In the genomic region with DNA sequence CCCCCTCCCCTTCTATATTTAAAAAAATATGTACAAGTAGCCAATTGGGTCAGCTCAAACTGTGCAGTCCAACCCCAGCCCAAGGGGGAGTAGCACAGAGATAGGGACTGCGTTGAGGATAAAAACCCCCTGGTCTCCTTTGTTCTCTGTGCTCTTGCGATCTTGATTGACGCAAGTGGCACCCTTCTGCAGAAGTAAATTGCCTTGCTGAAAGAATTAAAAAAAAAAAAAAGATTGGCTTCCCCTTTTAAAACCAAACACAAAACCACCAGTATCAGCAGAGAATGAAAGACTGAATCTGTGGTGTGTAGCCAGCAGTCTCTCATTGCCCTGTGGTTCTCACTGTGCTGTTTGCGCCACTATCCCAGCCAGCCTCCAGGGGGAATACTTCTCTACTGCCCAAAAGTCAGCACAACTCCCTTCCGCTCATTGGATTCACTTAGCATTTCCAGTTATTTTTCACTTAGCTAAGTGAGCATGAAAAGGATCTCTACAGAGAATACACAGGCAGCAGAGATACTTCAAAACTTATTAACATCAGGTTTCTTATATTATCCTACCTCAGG, we compare ENCODE assay signal across 14 cellular contexts. TPM values are rescaled to one million over a fixed set of nuclear protein-coding genes. Genes with fewer than 3 reads are reported as not detected.
A peak's percentile ranks its signal among the peaks of the same experiment; 100 is the strongest.
DNase-seq lines count a peak whose midpoint lies in the region; ATAC-seq and TF ChIP-seq lines count a peak whose summit lies in the region.
"Had no signal": no experiment of that assay in that cellular context is flagged by ENCODE, and none has a peak within 500 bp of the region (broad histone marks: within the 10 kb centered on the region; RNA-seq: fewer than 3 reads in every experiment).

No MANE protein-coding gene starts in this region.

- H3K4me3 ChIP-seq in AG04450 (ENCODE audit: low read depth, low read length), result no peak overlapping the region
- no peak overlapping the region for H3K4me3 ChIP-seq in HCT116 (replicated peaks in 1 of 2; ENCODE audit: low read depth in 1 of 2, low read length in 2 of 2)
- H3K4me3 ChIP-seq in WERI-Rb-1 (ENCODE audit: low read depth, low read length), result no peak overlapping the region
- H3K4me3 ChIP-seq: ascending aorta had no signal

- POLR2A ChIA-PET in AG04450 (lab: Yijun Ruan, JAX), result no interaction called here
- POLR2A ChIA-PET in HCT116 (lab: Charles Lee), result no interaction called here
- POLR2A ChIA-PET in GM10248 (lab: Yijun Ruan, JAX), result no interaction called here

- H3K27ac ChIP-seq in AG04450 (ENCODE audit: low read depth, low read length) (no peak overlapping the region), HCT116 (ENCODE audit: low read depth, low read length) (no peak overlapping the region), WERI-Rb-1 (no peak overlapping the region)
- H3K27ac ChIP-seq: ascending aorta had no signal

- H3K4me1 ChIP-seq in HCT116 (ENCODE audit: control insufficient read depth in 1 of 2, insufficient read depth in 2 of 2, low read length in 2 of 2), result no peaks in the 10 kb centered on the region
- H3K4me1 ChIP-seq: ascending aorta had no signal

- CTCF ChIA-PET in AG04450 (lab: Charles Lee), result interaction anchor here (1.0 kb wide), 1 partner anchor 360 kb away, joined by 3 read pairs; no protein-coding TSS in a partner anchor
- CTCF ChIA-PET in HCT116 (lab: Charles Lee), result interaction anchor here (1.1 to 1.8 kb wide), 3 partner anchors 9 to 277 kb away, joined by 3 to 6 read pairs (median 4); no protein-coding TSS in a partner anchor
- CTCF ChIA-PET in GM10248 (lab: Yijun Ruan, JAX), result interaction anchor here (0.8 to 1.4 kb wide), 4 partner anchors 9 to 278 kb away, joined by 3 to 4 read pairs (median 3); no protein-coding TSS in a partner anchor

- no peaks in the 10 kb centered on the region for H3K36me3 ChIP-seq in HCT116 (ENCODE audit: control insufficient read depth in 1 of 2, insufficient read depth in 2 of 2, low read length in 2 of 2)
- H3K36me3 ChIP-seq in WERI-Rb-1, result no peaks in the 10 kb centered on the region; the same call in 1 of the 2 replicates

- no peaks in the 10 kb centered on the region for H3K9me2 ChIP-seq in HCT116 (ENCODE audit: insufficient read depth)

- DNase-seq in AG04450 (ENCODE audit: low read depth, low spot score) (no peak), HCT116 (ENCODE audit: low read depth, low spot score) (no peak), WERI-Rb-1 (no peak), iPS-NIHi11 (ENCODE audit: low spot score) (peak; percentile 40), SW 1271 (lab: John Stamatoyannopoulos, UW) (no peak), GM10248 (ENCODE audit: extremely low spot score) (no peak)
- DNase-seq: activated CD4-positive, CD25-positive, alpha-beta regulatory T cell treated with anti-CD3 and anti-CD28 coated beads, Interleukin-2, amount 50 U/mL, for 72 hours; activated T-cell treated with anti-CD3 and anti-CD28 coated beads, Interleukin-2, amount 50 U/mL, for 48 hours; NCI-H1092 treated with DMSO at 0.1 percent for 48 hours; NCI-H82; stimulated activated naive B cell treated with anti-CD40 and anti-IgM and Interleukin-4, amounts not matched to agents 10 μg/mL and 1 μg/mL and 100 μg/mL, for 72 hours had no signal

- intact Hi-C loops in HCT116 (cut with micrococcal nuclease), result loop anchor here (1.0 kb wide), 1 partner anchor 278 kb away; no protein-coding TSS in a partner anchor

- TF ChIP-seq CTCF in AG04450 (IDR thresholded peaks at IDR 0.05; ENCODE audit: low read depth, low read length) (peak; percentile 13; the same call in 1 of the 2 replicates), HCT116 (IDR thresholded peaks at IDR 0.05 in 2 of 3, conservative IDR thresholded peaks at IDR 0.05 in 1 of 3; ENCODE audit: borderline replicate concordance in 1 of 3, insufficient read depth in 1 of 3, low read depth in 2 of 3, low read length in 2 of 3) (peak; percentile 30 to 61 (median 53); a peak in 4 of 6 replicates), WERI-Rb-1 (IDR thresholded peaks at IDR 0.05; ENCODE audit: low read depth, low read length) (peak; percentile 59), GM10248 (IDR thresholded peaks at IDR 0.05; ENCODE audit: control extremely low read depth, extremely low read depth, low read depth, missing control alignments) (no peak)

- peak; percentile 87 for ATAC-seq in HCT116
- no peak for ATAC-seq in HG03571 (IDR thresholded peaks at IDR 0.05; ENCODE audit: unreplicated experiment)
- ATAC-seq in HG02610 (IDR thresholded peaks at IDR 0.05; ENCODE audit: unreplicated experiment), result no peak
- ATAC-seq: stimulated activated naive B cell treated with anti-CD40 and anti-IgM and Interleukin-4, amounts not matched to agents 10 μg/mL and 1 μg/mL and 100 μg/mL, for 72 hours had no signal

- RAD21 ChIA-PET in HCT116 (lab: Charles Lee; ENCODE audit: low non-redundant PET in 1 of 2, low total read pairs in 2 of 2, uncharacterized antibody in 2 of 2, unreplicated experiment in 2 of 2), result interaction anchor here in 1 of 2 experiments (0.7 kb wide), 1 partner anchor 43 kb away, joined by 3 read pairs; no protein-coding TSS in a partner anchor

- TF ChIP-seq RAD21 in HCT116 (IDR thresholded peaks at IDR 0.05; ENCODE audit: low read depth), result peak; percentile 24; the same call in 1 of the 2 replicates

- H3K4me2 ChIP-seq in HCT116 (ENCODE audit: low read length), result no peak overlapping the region

- peaks cover 15% of the 10 kb centered on the region for H3K9me3 ChIP-seq in AG04450 (ENCODE audit: control insufficient read depth, insufficient read depth, low read length)
- H3K9me3 ChIP-seq in HCT116 (ENCODE audit: control insufficient read depth in 1 of 2, insufficient read depth in 1 of 2, low read depth in 1 of 2, low read length in 2 of 2), result no peaks in the 10 kb centered on the region
- peaks cover 8% of the 10 kb centered on the region for H3K9me3 ChIP-seq in WERI-Rb-1 (ENCODE audit: severe bottlenecking)

- H3K9ac ChIP-seq in HCT116 (ENCODE audit: low read length), result no peak overlapping the region

- no TSS peak for BruUV-seq in HCT116 (replicated peaks; lab: Mats Ljungman, UMichigan)

- H2AFZ ChIP-seq in HCT116 (ENCODE audit: low read depth, low read length, poor library complexity, severe bottlenecking), result no peak overlapping the region

- no peaks in the 10 kb centered on the region; the same call in 1 of the 2 replicates for H3K79me2 ChIP-seq in HCT116 (ENCODE audit: insufficient read depth, low read length)

- H4K20me1 ChIP-seq in HCT116 (ENCODE audit: insufficient read depth), result no peaks in the 10 kb centered on the region

- H3K27me3 ChIP-seq in AG04450 (ENCODE audit: control insufficient read depth, insufficient read depth, low read length), result no peaks in the 10 kb centered on the region
- no peaks in the 10 kb centered on the region for H3K27me3 ChIP-seq in HCT116 (ENCODE audit: insufficient read depth, low read length)
- H3K27me3 ChIP-seq in WERI-Rb-1 (ENCODE audit: insufficient read depth, low read depth, severe bottlenecking), result no peaks in the 10 kb centered on the region
- H3K27me3 ChIP-seq: ascending aorta had no signal

- no peak for TF ChIP-seq POLR2A in HCT116 (IDR thresholded peaks at IDR 0.05; ENCODE audit: borderline replicate concordance, extremely low read depth, insufficient read depth, insufficient read length)

TF ChIP-seq in HCT116, 20 proteins besides CTCF, POLR2A, EP300 and RAD21:
- no peak for TF ChIP-seq SIN3A (IDR thresholded peaks at IDR 0.05; ENCODE audit: low read depth)
- TF ChIP-seq SP1 (IDR thresholded peaks at IDR 0.05; ENCODE audit: low read depth), result no peak
- TF ChIP-seq POLR2AphosphoS5 (IDR thresholded peaks at IDR 0.05; ENCODE audit: low read depth, low read length), result no peak
- no peak for TF ChIP-seq CBX3 (IDR thresholded peaks at IDR 0.05; ENCODE audit: low read depth)
- no peak for TF ChIP-seq EGR1 (IDR thresholded peaks at IDR 0.05; ENCODE audit: low read depth)
- TF ChIP-seq ELF1 (IDR thresholded peaks at IDR 0.05; ENCODE audit: borderline replicate concordance, low read depth), result no peak
- TF ChIP-seq JUND (IDR thresholded peaks at IDR 0.05), result no peak
- TF ChIP-seq EZH2phosphoT487 (IDR thresholded peaks at IDR 0.05; ENCODE audit: borderline replicate concordance), result no peak
- TF ChIP-seq, protein P1, sequence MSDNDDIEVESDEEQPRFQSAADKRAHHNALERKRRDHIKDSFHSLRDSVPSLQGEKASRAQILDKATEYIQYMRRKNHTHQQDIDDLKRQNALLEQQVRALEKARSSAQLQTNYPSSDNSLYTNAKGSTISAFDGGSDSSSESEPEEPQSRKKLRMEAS (IDR thresholded peaks at IDR 0.05), result no peak
- TF ChIP-seq EZH2 (IDR thresholded peaks at IDR 0.05), result no peak
- TF ChIP-seq CEBPB (IDR thresholded peaks at IDR 0.05; ENCODE audit: low read depth), result no peak
- no peak for TF ChIP-seq ATF3 (IDR thresholded peaks at IDR 0.05)
- TF ChIP-seq SRF (IDR thresholded peaks at IDR 0.05; ENCODE audit: low read depth), result no peak
TF ChIP-seq in HCT116: peak in this region for 0.

RNA-seq across cellular contexts. Expression of gene MANBA, which starts 29.7 kb away (rescaled TPM):
- 20.9 and 21.9 TPM in 2 replicates for polyA plus RNA-seq in AG04450 (2011; rRNA removed)
- 22.1 and 24.3 TPM in 2 replicates for polyA minus RNA-seq in AG04450 (2011; rRNA and poly(A)+ RNA removed)
- 21.3 TPM for total RNA-seq in HCT116 (2021; ENCODE audit: unreplicated experiment)
- 14.5 and 18.7 TPM in 2 replicates for polyA plus RNA-seq in HCT116 (2012)
